Comparison of ENCODE assay signal across 1 cellular context in genomic region chr6:163626073-163626867, GRCh38.
TF ChIP-seq lines count a peak whose summit lies in the region.

No MANE protein-coding gene starts in this region.

TF ChIP-seq in K562, 482 proteins besides CTCF, POLR2A, EP300 and RAD21 (continued from another document):
- TF ChIP-seq ZMIZ1 (IDR thresholded peaks at IDR 0.05; ENCODE audit: low read depth in 2 of 2, low read length in 2 of 2) (no peak), RBM39 (optimal IDR thresholded peaks at IDR 0.05; ENCODE audit: low read depth, low read length) (no peak), HDAC1 (IDR thresholded peaks at IDR 0.05) (no peak), ZNF639 (CRISPR knock-in tag; conservative IDR thresholded peaks at IDR 0.05 in 1 of 2, IDR thresholded peaks at IDR 0.05 in 1 of 2) (no peak), ZNF696 (CRISPR knock-in tag; conservative IDR thresholded peaks at IDR 0.05) (no peak), SRF (CRISPR knock-in tag; IDR thresholded peaks at IDR 0.05) (no peak), TFAP4 (CRISPR knock-in tag; IDR thresholded peaks at IDR 0.05; ENCODE audit: borderline replicate concordance) (no peak)
TF ChIP-seq in K562: peak in this region for 0.
